In genomic region chr4:57044996-57045395, GRCh38 we compare ENCODE assay signal across 15 cellular contexts.
DNase-seq lines count a peak whose midpoint lies in the region; ATAC-seq, FAIRE-seq and TF ChIP-seq lines count a peak whose summit lies in the region.
"Had no signal": no experiment of that assay in that cellular context is flagged by ENCODE, and none has a peak within 500 bp of the region (broad histone marks: within the 10 kb centered on the region; RNA-seq: fewer than 3 reads in every experiment).

No MANE protein-coding gene starts in this region.

- DNase-seq in GM03348 (ENCODE audit: low spot score) (peak; percentile 41), ascending aorta (ENCODE audit: low spot score in 2 of 2) (no peak), right lobe of liver (no peak), CD14-positive monocyte (ENCODE audit: low spot score) (no peak), GM12892 (ENCODE audit: insufficient read length) (no peak), COLO829 (ENCODE audit: low spot score) (no peak)
- DNase-seq: CD8-positive, alpha-beta T cell; KBM-7; NCI-H1930; ovary; stimulated activated CD4-positive, alpha-beta T cell treated with anti-CD3 and anti-CD28 coated beads, Interleukin-4, amount 100 ng/mL, for 24 hours; stimulated activated naive CD4-positive, alpha-beta T cell treated with Interleukin-2 at 50 U/mL for 16 hours had no signal

- H3K27ac ChIP-seq in ascending aorta = peak overlapping the region; percentile 85
- peak overlapping the region; percentile 25 to 61 (median 60) for H3K27ac ChIP-seq in right lobe of liver
- H3K27ac ChIP-seq in subcutaneous abdominal adipose tissue (ENCODE audit: low read depth, low read length) = peak overlapping the region; percentile 76
- H3K27ac ChIP-seq: SK-N-MC had no signal

- H3K4me1 ChIP-seq in ascending aorta = peaks cover 8 to 80% of the 10 kb centered on the region in 2 donors
- no peaks in the 10 kb centered on the region for H3K4me1 ChIP-seq in right lobe of liver
- peaks cover 20 to 54% (median 28%) of the 10 kb centered on the region in 5 donors for H3K4me1 ChIP-seq in subcutaneous abdominal adipose tissue (ENCODE audit: control insufficient read depth in 5 of 5, insufficient read depth in 5 of 5, low read length in 5 of 5)

- H3K9ac ChIP-seq in subcutaneous abdominal adipose tissue (ENCODE audit: low read length in 5 of 5) = no peak overlapping the region

- ATAC-seq in right lobe of liver (no peak), HG03378 (IDR thresholded peaks at IDR 0.05; ENCODE audit: unreplicated experiment) (no peak)
- ATAC-seq: CD8-positive, alpha-beta T cell had no signal

- H3K36me3 Mint-ChIP-seq in CD14-positive monocyte = peaks cover 8 to 13% of the 10 kb centered on the region in 2 donors
- H3K36me3 Mint-ChIP-seq: CD8-positive, alpha-beta T cell had no signal

- peaks cover 0 to 8% of the 10 kb centered on the region in 2 donors for H3K36me3 ChIP-seq in ascending aorta
- no peaks in the 10 kb centered on the region for H3K36me3 ChIP-seq in right lobe of liver
- peaks cover 0 to 8% (median 4%) of the 10 kb centered on the region in 5 donors for H3K36me3 ChIP-seq in subcutaneous abdominal adipose tissue (ENCODE audit: control insufficient read depth in 5 of 5, insufficient read depth in 5 of 5, low read length in 5 of 5)
- H3K36me3 ChIP-seq: ovary had no signal

- no peaks in the 10 kb centered on the region for H3K4me1 Mint-ChIP-seq in CD14-positive monocyte

- no peak overlapping the region for H3K4me3 ChIP-seq in ascending aorta
- no peak overlapping the region for H3K4me3 ChIP-seq in right lobe of liver
- no peak overlapping the region for H3K4me3 ChIP-seq in subcutaneous abdominal adipose tissue (ENCODE audit: low read depth in 1 of 5, low read length in 5 of 5)
- H3K4me3 ChIP-seq: ovary, SK-N-MC had no signal

- H3K4me3 Mint-ChIP-seq in CD14-positive monocyte = no peak overlapping the region
- H3K4me3 Mint-ChIP-seq: CD8-positive, alpha-beta T cell had no signal

- no peak overlapping the region for H3K27ac Mint-ChIP-seq in CD14-positive monocyte
- H3K27ac Mint-ChIP-seq: CD8-positive, alpha-beta T cell had no signal

- FAIRE-seq in GM12892 (lab: Jason Lieb, UNC) = no peak

- 79% methylated on average over 1 of the region's 1 CpG for WGBS in right lobe of liver (ENCODE audit: insufficient coverage, low coverage, low lambda C conversion rate, missing lambda C conversion rate)

- peaks cover 0 to 1% (median 0%) of the 10 kb centered on the region in 3 donors for H3K27me3 Mint-ChIP-seq in CD14-positive monocyte (ENCODE audit: low read depth in 3 of 3)

- TF ChIP-seq CTCF in ascending aorta (IDR thresholded peaks at IDR 0.05) (no peak), right lobe of liver (IDR thresholded peaks at IDR 0.05) (no peak), CD14-positive monocyte (IDR thresholded peaks at IDR 0.05) (no peak)

- H3K9me3 ChIP-seq in ascending aorta (no peaks in the 10 kb centered on the region), right lobe of liver (no peaks in the 10 kb centered on the region), subcutaneous abdominal adipose tissue (ENCODE audit: control insufficient read depth in 5 of 5, low read length in 5 of 5) (no peaks in the 10 kb centered on the region)
- H3K9me3 ChIP-seq: ovary had no signal

- TF ChIP-seq POLR2A in right lobe of liver (IDR thresholded peaks at IDR 0.05) (no peak), GM12892 (IDR thresholded peaks at IDR 0.05; ENCODE audit: low read depth, low read length) (no peak)

- H3K9me3 Mint-ChIP-seq in CD14-positive monocyte = peaks cover 0 to 8% (median 3%) of the 10 kb centered on the region in 7 donors
- H3K9me3 Mint-ChIP-seq: CD8-positive, alpha-beta T cell had no signal

- H3K27me3 ChIP-seq in ascending aorta = no peaks in the 10 kb centered on the region
- H3K27me3 ChIP-seq in right lobe of liver = no peaks in the 10 kb centered on the region
- H3K27me3 ChIP-seq in subcutaneous abdominal adipose tissue (ENCODE audit: control insufficient read depth in 5 of 5, insufficient read depth in 4 of 5, low read length in 5 of 5) = no peaks in the 10 kb centered on the region
- H3K27me3 ChIP-seq: ovary had no signal

- intact Hi-C loops in ascending aorta (cut with DNase I) = loop anchor here (5.0 kb wide), 1 partner anchor 367 kb away; no protein-coding TSS in a partner anchor
- intact Hi-C loops in right lobe of liver (cut with DNase I) = no loop called here
- intact Hi-C loops in CD14-positive monocyte (cut with micrococcal nuclease) = no loop called here
